In the genomic region with DNA sequence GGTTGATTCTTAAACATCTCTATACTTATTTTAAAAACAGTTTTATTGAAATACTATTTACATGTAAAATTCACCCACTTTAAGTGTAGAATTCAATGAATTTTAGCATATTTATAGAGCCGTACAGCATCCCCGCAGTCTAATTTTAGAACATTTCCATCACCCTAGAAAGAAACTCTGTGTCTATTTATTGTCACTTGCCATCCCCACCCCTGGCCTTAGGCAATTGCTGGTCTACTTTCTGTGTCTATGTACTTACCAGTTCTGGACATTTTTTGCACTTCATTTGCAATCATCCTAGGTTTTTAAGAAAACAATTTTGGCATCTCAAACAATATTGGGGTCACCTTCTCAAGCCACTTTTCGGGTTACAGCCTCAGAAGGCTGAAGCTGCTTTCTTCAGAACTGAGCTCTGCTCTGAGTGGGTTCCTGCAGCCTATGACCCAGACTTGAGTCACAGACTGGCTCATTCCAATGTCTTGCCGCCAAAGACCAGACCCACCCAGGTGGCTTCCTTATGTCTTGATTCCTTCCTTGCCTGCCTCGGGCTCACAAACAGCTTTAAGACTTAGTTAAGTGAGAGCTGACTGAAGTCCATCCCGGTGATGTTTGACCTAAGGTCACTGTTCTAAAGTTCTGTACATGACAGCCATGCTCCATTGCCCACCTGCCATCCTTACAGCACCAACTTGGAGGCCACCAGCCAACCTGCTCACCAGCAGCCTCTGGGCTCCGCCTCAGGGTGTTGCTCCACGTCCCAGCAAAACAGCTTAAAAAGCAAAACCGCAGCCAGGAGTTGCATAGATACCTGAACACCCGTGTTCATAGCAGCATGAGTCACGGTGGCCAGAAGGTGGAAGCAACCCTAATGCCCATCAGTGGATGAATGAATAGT, we compare ENCODE assay signal across 16 cellular contexts.
DNase-seq lines count a peak whose midpoint lies in the region; ATAC-seq and TF ChIP-seq lines count a peak whose summit lies in the region.
"Had no signal": no experiment of that assay in that cellular context is flagged by ENCODE, and none has a peak within 500 bp of the region (broad histone marks: within the 10 kb centered on the region; RNA-seq: fewer than 3 reads in every experiment).

No MANE protein-coding gene starts in this region.

- no peaks in the 10 kb centered on the region for H3K27me3 ChIP-seq in adrenal gland
- H3K27me3 ChIP-seq: gastrocnemius medialis had no signal

- no peak overlapping the region for H3K27ac ChIP-seq in adrenal gland
- H3K27ac ChIP-seq: gastrocnemius medialis had no signal

- TF ChIP-seq CTCF in adrenal gland (IDR thresholded peaks at IDR 0.05), result no peak

- no peak for ATAC-seq in GM19455 (IDR thresholded peaks at IDR 0.05; ENCODE audit: unreplicated experiment)
- ATAC-seq: gastrocnemius medialis, GM23338, Right ventricle myocardium inferior had no signal

- no peaks in the 10 kb centered on the region for H3K36me3 ChIP-seq in adrenal gland (replicated peaks in 1 of 2)
- H3K36me3 ChIP-seq: gastrocnemius medialis had no signal

- WGBS in adrenal gland, 4 donors, result 88 to 96% (median 93%) methylated on average over 7 to 11 of the region's 11 CpGs

- TF ChIP-seq POLR2A in adrenal gland (IDR thresholded peaks at IDR 0.05), result no peak

- peak; percentile 95 for DNase-seq in ELR (ENCODE audit: low read depth)
- peak; percentile 35 for DNase-seq in NCI-H226
- DNase-seq in dedifferentiated amniotic fluid mesenchymal stem cell (ENCODE audit: extremely low spot score), result peak; percentile 25
- DNase-seq in non-pigmented ciliary epithelial cell (ENCODE audit: low read depth), result peak; percentile 60
- no peak for DNase-seq in adrenal gland
- DNase-seq in D341Med (ENCODE audit: low spot score), result no peak
- no peak for DNase-seq in AML-193 (lab: John Stamatoyannopoulos, UW)
- DNase-seq: activated CD4-positive, alpha-beta T cell treated with anti-CD3 and anti-CD28 coated beads, Interleukin-2, amount 10 ng/mL, durations not matched to agents 24 days and 14 days; amniotic stem cell; DMS153; gastrocnemius medialis; midbrain; NCI-H1694 treated with DMSO at 0.1 percent for 48 hours had no signal

- H3K4me3 ChIP-seq in adrenal gland, result no peak overlapping the region
- H3K4me3 ChIP-seq: gastrocnemius medialis, GM23338 had no signal

- intact Hi-C loops in adrenal gland (cut with DNase I), result no loop called here

- no peaks in the 10 kb centered on the region for H3K4me1 ChIP-seq in adrenal gland (replicated peaks in 1 of 2)
- H3K4me1 ChIP-seq: gastrocnemius medialis had no signal

- no peaks in the 10 kb centered on the region for H3K9me3 ChIP-seq in adrenal gland (replicated peaks in 1 of 3)
- H3K9me3 ChIP-seq: gastrocnemius medialis had no signal

Comparison
In these comparisons a context has a peak if more than half of its experiments do, and no peak if none do; other contexts are left out.
1. DNase-seq: peak in ELR (single experiment), NCI-H226 (single experiment), dedifferentiated amniotic fluid mesenchymal stem cell (single experiment) and non-pigmented ciliary epithelial cell (single experiment); none in adrenal gland (0 of 7), D341Med (single experiment) and AML-193 (0 of 2).